ENCODE assay signal across 11 cellular contexts in the genomic region with DNA sequence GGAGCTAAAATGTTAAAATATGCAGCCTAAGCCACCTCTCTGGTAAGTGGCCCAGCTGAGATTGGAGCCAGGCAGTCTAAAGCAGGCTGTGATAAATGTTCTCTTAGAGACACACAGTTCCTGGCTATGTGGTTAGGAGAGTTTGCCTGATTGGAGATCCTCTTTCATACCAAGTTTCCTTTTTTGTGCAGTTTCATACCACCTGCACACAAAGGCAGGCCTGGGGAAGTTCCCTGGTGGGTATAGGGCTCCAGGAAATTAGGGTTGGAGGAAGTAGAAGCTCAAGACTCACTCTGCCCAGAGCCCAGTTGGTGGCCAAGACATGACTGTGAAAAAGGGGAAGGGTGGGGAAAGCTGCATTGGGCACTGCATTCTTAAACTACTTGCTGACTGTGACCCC. TPM values are rescaled to one million over a fixed set of nuclear protein-coding genes. Genes with fewer than 3 reads are reported as not detected.
A peak's percentile ranks its signal among the peaks of the same experiment; 100 is the strongest.
DNase-seq lines count a peak whose midpoint lies in the region; ATAC-seq, FAIRE-seq and TF ChIP-seq lines count a peak whose summit lies in the region.
"Had no signal": no experiment of that assay in that cellular context is flagged by ENCODE, and none has a peak within 500 bp of the region (broad histone marks: within the 10 kb centered on the region; RNA-seq: fewer than 3 reads in every experiment).

No MANE protein-coding gene starts in this region.

- H3K36me3 Mint-ChIP-seq in activated naive CD8-positive, alpha-beta T cell treated with anti-CD3 and anti-CD28 coated beads, Interleukin-2, amount 10 ng/mL, durations not matched to agents 7 days and 5 days, result peaks cover 3% of the 10 kb centered on the region
- no peaks in the 10 kb centered on the region for H3K36me3 Mint-ChIP-seq in activated naive CD8-positive, alpha-beta T cell treated with anti-CD3 and anti-CD28 coated beads for 36 hours

- POLR2A ChIA-PET in activated naive CD8-positive, alpha-beta T cell treated with anti-CD3 and anti-CD28 coated beads, Interleukin-2, amount 10 ng/mL, durations not matched to agents 7 days and 5 days (lab: Charles Lee), result no interaction called here

- H3K27ac Mint-ChIP-seq in activated naive CD8-positive, alpha-beta T cell treated with anti-CD3 and anti-CD28 coated beads, Interleukin-2, amount 10 ng/mL, durations not matched to agents 7 days and 5 days, result no peak overlapping the region
- H3K27ac Mint-ChIP-seq in activated naive CD8-positive, alpha-beta T cell treated with anti-CD3 and anti-CD28 coated beads for 36 hours, result no peak overlapping the region

- no peak for TF ChIP-seq CTCF in adrenal gland (IDR thresholded peaks at IDR 0.05)
- TF ChIP-seq CTCF in upper lobe of right lung (IDR thresholded peaks at IDR 0.05), result no peak

- no peaks in the 10 kb centered on the region for H3K27me3 ChIP-seq in adrenal gland
- H3K27me3 ChIP-seq in upper lobe of right lung, result no peaks in the 10 kb centered on the region
- H3K27me3 ChIP-seq: sigmoid colon had no signal

- no peak for FAIRE-seq in RCC 7860 (lab: Jason Lieb, UNC)
- FAIRE-seq: HTR-8/SVneo had no signal

- peak; percentile 50 for ATAC-seq in activated naive CD8-positive, alpha-beta T cell treated with anti-CD3 and anti-CD28 coated beads, Interleukin-2, amount 10 ng/mL, durations not matched to agents 7 days and 5 days (ENCODE audit: low read depth)
- ATAC-seq in HG03432 (IDR thresholded peaks at IDR 0.05; ENCODE audit: unreplicated experiment), result peak; percentile 91
- peak; percentile 92 for ATAC-seq in upper lobe of right lung

- H3K27me3 Mint-ChIP-seq in activated naive CD8-positive, alpha-beta T cell treated with anti-CD3 and anti-CD28 coated beads, Interleukin-2, amount 10 ng/mL, durations not matched to agents 7 days and 5 days, result no peaks in the 10 kb centered on the region
- no peaks in the 10 kb centered on the region for H3K27me3 Mint-ChIP-seq in activated naive CD8-positive, alpha-beta T cell treated with anti-CD3 and anti-CD28 coated beads for 36 hours

- H3K4me1 ChIP-seq in adrenal gland (replicated peaks in 1 of 2) (no peaks in the 10 kb centered on the region), upper lobe of right lung (no peaks in the 10 kb centered on the region)
- H3K4me1 ChIP-seq: sigmoid colon had no signal

- no peaks in the 10 kb centered on the region for H3K9me3 Mint-ChIP-seq in activated naive CD8-positive, alpha-beta T cell treated with anti-CD3 and anti-CD28 coated beads, Interleukin-2, amount 10 ng/mL, durations not matched to agents 7 days and 5 days
- H3K9me3 Mint-ChIP-seq in activated naive CD8-positive, alpha-beta T cell treated with anti-CD3 and anti-CD28 coated beads for 36 hours, result no peaks in the 10 kb centered on the region

- intact Hi-C loops in adrenal gland (cut with DNase I), result no loop called here
- intact Hi-C loops in upper lobe of right lung (cut with DNase I), result no loop called here

- TF ChIP-seq POLR2A in adrenal gland (IDR thresholded peaks at IDR 0.05), result no peak

- no peak overlapping the region for H3K4me3 ChIP-seq in adrenal gland
- H3K4me3 ChIP-seq in upper lobe of right lung, result no peak overlapping the region
- H3K4me3 ChIP-seq: sigmoid colon had no signal

- no peak overlapping the region for H3K4me3 Mint-ChIP-seq in activated naive CD8-positive, alpha-beta T cell treated with anti-CD3 and anti-CD28 coated beads, Interleukin-2, amount 10 ng/mL, durations not matched to agents 7 days and 5 days
- no peak overlapping the region for H3K4me3 Mint-ChIP-seq in activated naive CD8-positive, alpha-beta T cell treated with anti-CD3 and anti-CD28 coated beads for 36 hours

- DNase-seq in activated naive CD8-positive, alpha-beta T cell treated with anti-CD3 and anti-CD28 coated beads, Interleukin-2, amount 10 ng/mL, durations not matched to agents 7 days and 5 days, result no peak
- no peak for DNase-seq in activated naive CD8-positive, alpha-beta T cell treated with anti-CD3 and anti-CD28 coated beads for 36 hours
- DNase-seq in adrenal gland, result peak in 6 of 7 donors; percentile 15 to 54 (median 27)
- DNase-seq in upper lobe of right lung, result no peak
- no peak for DNase-seq in RCC 7860 (ENCODE audit: low spot score)
- DNase-seq in HuH-7 (ENCODE audit: low spot score), result no peak
- DNase-seq in NCI-H1694 (lab: John Stamatoyannopoulos, UW), result no peak
- DNase-seq: sigmoid colon had no signal

- H3K9me3 ChIP-seq in adrenal gland (replicated peaks in 1 of 3) (no peaks in the 10 kb centered on the region), upper lobe of right lung (no peaks in the 10 kb centered on the region)
- H3K9me3 ChIP-seq: sigmoid colon had no signal

- no peaks in the 10 kb centered on the region for H3K36me3 ChIP-seq in adrenal gland (replicated peaks in 1 of 2)
- H3K36me3 ChIP-seq in upper lobe of right lung, result no peaks in the 10 kb centered on the region
- H3K36me3 ChIP-seq: sigmoid colon had no signal

- no peak overlapping the region for H3K27ac ChIP-seq in adrenal gland
- no peak overlapping the region for H3K27ac ChIP-seq in upper lobe of right lung
- H3K27ac ChIP-seq: sigmoid colon had no signal

- peaks cover 15% of the 10 kb centered on the region for H3K4me1 Mint-ChIP-seq in activated naive CD8-positive, alpha-beta T cell treated with anti-CD3 and anti-CD28 coated beads, Interleukin-2, amount 10 ng/mL, durations not matched to agents 7 days and 5 days
- H3K4me1 Mint-ChIP-seq in activated naive CD8-positive, alpha-beta T cell treated with anti-CD3 and anti-CD28 coated beads for 36 hours, result peaks cover 13% of the 10 kb centered on the region

RNA-seq across cellular contexts. Expression of a gene that starts 16.9 kb away (rescaled TPM):
- total RNA-seq in activated naive CD8-positive, alpha-beta T cell treated with anti-CD3 and anti-CD28 coated beads, Interleukin-2, amount 10 ng/mL, durations not matched to agents 7 days and 5 days, result 1 to 10 TPM; 4.3 to 5.3 TPM
- total RNA-seq in activated naive CD8-positive, alpha-beta T cell treated with anti-CD3 and anti-CD28 coated beads for 36 hours, result under 1 TPM; 0.50 to 0.76 TPM
- 100 to 1,000 TPM in 2 of 8 donors, 10 to 100 TPM in 6; 25.2 to 153 (median 80.2) TPM for total RNA-seq in adrenal gland
- polyA plus RNA-seq in adrenal gland, result 10 to 100 TPM in 1 of 3 donors, 1 to 10 TPM in 2; 5.5 to 22.9 (median 8.8) TPM
- total RNA-seq in upper lobe of right lung, result 225 TPM
- total RNA-seq: activated CD8-positive, alpha-beta memory T cell treated with anti-CD3 and anti-CD28 coated beads for 36 hours had no signal

RNA-seq across cellular contexts. Expression of a gene that starts 50.6 kb away (rescaled TPM):
- 10 to 100 TPM; 26.8 to 27.5 TPM for total RNA-seq in activated naive CD8-positive, alpha-beta T cell treated with anti-CD3 and anti-CD28 coated beads, Interleukin-2, amount 10 ng/mL, durations not matched to agents 7 days and 5 days
- 10 to 100 TPM; 19.6 to 19.7 TPM for total RNA-seq in activated naive CD8-positive, alpha-beta T cell treated with anti-CD3 and anti-CD28 coated beads for 36 hours
- 100 to 1,000 TPM in 1 of 8 donors, 10 to 100 TPM in 7; 26.6 to 101 (median 59.4) TPM for total RNA-seq in adrenal gland
- 100 to 1,000 TPM in 1 of 3 donors, 10 to 100 TPM in 2; 25.2 to 137 (median 27.3) TPM for polyA plus RNA-seq in adrenal gland
- 24.7 TPM for total RNA-seq in upper lobe of right lung

Comparison
In these comparisons a context has a peak if more than half of its experiments do, and no peak if none do; other contexts are left out.
1. DNase-seq: peak in adrenal gland (6 of 7); none in activated naive CD8-positive, alpha-beta T cell treated with anti-CD3 and anti-CD28 coated beads, Interleukin-2, amount 10 ng/mL, durations not matched to agents 7 days and 5 days (single experiment), activated naive CD8-positive, alpha-beta T cell treated with anti-CD3 and anti-CD28 coated beads for 36 hours (single experiment), upper lobe of right lung (single experiment), RCC 7860 (single experiment), HuH-7 (single experiment) and NCI-H1694 (single experiment).
2. RNA of a gene that starts 16.9 kb away (total RNA-seq): 225 TPM in upper lobe of right lung (single experiment) and 25.2 to 153 TPM in adrenal gland; 4.3 to 5.3 TPM in activated naive CD8-positive, alpha-beta T cell treated with anti-CD3 and anti-CD28 coated beads, Interleukin-2, amount 10 ng/mL, durations not matched to agents 7 days and 5 days and 0.50 to 0.76 TPM in activated naive CD8-positive, alpha-beta T cell treated with anti-CD3 and anti-CD28 coated beads for 36 hours; every median in the first group is over 4 times any median in the second.
3. Peak in every context shown above with its lines, with median percentiles within 50 percentile points of each other: ATAC-seq.